In genomic region chr9:98502976-98503325, GRCh38 we compare ENCODE assay signal across 1 cellular context.
TF ChIP-seq lines count a peak whose summit lies in the region.

No MANE protein-coding gene starts in this region.

TF ChIP-seq in SK-N-SH, 30 proteins besides CTCF, POLR2A, EP300 and RAD21 (continued from another document):
- TF ChIP-seq REST (IDR thresholded peaks at IDR 0.05; ENCODE audit: low read depth, low read length) (no peak), MXI1 (IDR thresholded peaks at IDR 0.05; ENCODE audit: low read depth, low read length) (no peak), MAX (IDR thresholded peaks at IDR 0.05; ENCODE audit: low read depth) (no peak), FOSL2 (IDR thresholded peaks at IDR 0.05; ENCODE audit: borderline replicate concordance, low read depth) (no peak), TEAD4 (IDR thresholded peaks at IDR 0.05; ENCODE audit: borderline replicate concordance, insufficient read depth) (no peak), ZBTB33 (IDR thresholded peaks at IDR 0.05; ENCODE audit: borderline replicate concordance, low read depth) (no peak), USF2 (IDR thresholded peaks at IDR 0.05; ENCODE audit: borderline replicate concordance, low read depth, low read length) (no peak)
